ENCODE assay signal across 16 cellular contexts in genomic region chr5:172662596-172662995, GRCh38.
"Had no signal": no experiment of that assay in that cellular context is flagged by ENCODE, and none has a peak within 500 bp of the region (broad histone marks: within the 10 kb centered on the region; RNA-seq: fewer than 3 reads in every experiment).

No MANE protein-coding gene starts in this region.

- DNase-seq: activated CD4-positive, alpha-beta memory T cell treated with anti-CD3 and anti-CD28 coated beads, Interleukin-2, amount 10 ng/mL, durations not matched to agents 7 days and 5 days; activated CD4-positive, alpha-beta T cell treated with anti-CD3 and anti-CD28 coated beads for 36 hours; activated gamma-delta T cell treated with Interleukin-2 at 50 U/mL for 16 hours; activated naive CD8-positive, alpha-beta T cell treated with anti-CD3 and anti-CD28 coated beads for 36 hours; activated T-cell treated with anti-CD3 and anti-CD28 coated beads, Interleukin-2, amount 50 U/mL, for 72 hours; anterior cingulate cortex; foreskin fibroblast; head of caudate nucleus; kidney; naive B cell; stimulated activated CD4-positive, alpha-beta T cell treated with anti-CD3 and anti-CD28 coated beads, Interleukin-1b, Interleukin-23, amount 100 ng/mL, for 48 hours; stimulated activated naive CD4-positive, alpha-beta T cell; T-helper 9 cell had no signal

- H3K9me3 Mint-ChIP-seq: activated CD4-positive, alpha-beta memory T cell treated with anti-CD3 and anti-CD28 coated beads, Interleukin-2, amount 10 ng/mL, durations not matched to agents 7 days and 5 days; activated T-cell treated with anti-CD3 and anti-CD28 coated beads, Interleukin-2, amount 50 U/mL, for 72 hours had no signal

- H3K27ac Mint-ChIP-seq: activated CD4-positive, alpha-beta memory T cell treated with anti-CD3 and anti-CD28 coated beads, Interleukin-2, amount 10 ng/mL, durations not matched to agents 7 days and 5 days; activated CD4-positive, alpha-beta T cell treated with anti-CD3 and anti-CD28 coated beads for 36 hours; activated naive CD8-positive, alpha-beta T cell treated with anti-CD3 and anti-CD28 coated beads for 36 hours; activated T-cell treated with anti-CD3 and anti-CD28 coated beads, Interleukin-2, amount 50 U/mL, for 72 hours had no signal

- H3K27me3 ChIP-seq: breast epithelium, dorsolateral prefrontal cortex had no signal

- H3K36me3 Mint-ChIP-seq: activated naive CD8-positive, alpha-beta T cell treated with anti-CD3 and anti-CD28 coated beads for 36 hours; naive B cell had no signal

- H3K36me3 ChIP-seq: breast epithelium had no signal

- H3K4me1 Mint-ChIP-seq: activated CD4-positive, alpha-beta memory T cell treated with anti-CD3 and anti-CD28 coated beads, Interleukin-2, amount 10 ng/mL, durations not matched to agents 7 days and 5 days; activated CD4-positive, alpha-beta T cell treated with anti-CD3 and anti-CD28 coated beads for 36 hours; activated naive CD8-positive, alpha-beta T cell treated with anti-CD3 and anti-CD28 coated beads for 36 hours had no signal

- H3K9me3 ChIP-seq: breast epithelium had no signal

- H3K4me1 ChIP-seq: breast epithelium had no signal

- H3K4me3 ChIP-seq: breast epithelium, dorsolateral prefrontal cortex had no signal

- ATAC-seq: activated CD4-positive, alpha-beta T cell treated with anti-CD3 and anti-CD28 coated beads for 36 hours; activated T-cell treated with anti-CD3 and anti-CD28 coated beads, Interleukin-2, amount 50 U/mL, for 72 hours; esophagus mucosa had no signal

- H3K4me3 Mint-ChIP-seq: activated CD4-positive, alpha-beta memory T cell treated with anti-CD3 and anti-CD28 coated beads, Interleukin-2, amount 10 ng/mL, durations not matched to agents 7 days and 5 days; activated CD4-positive, alpha-beta T cell treated with anti-CD3 and anti-CD28 coated beads for 36 hours; activated naive CD8-positive, alpha-beta T cell treated with anti-CD3 and anti-CD28 coated beads for 36 hours; activated T-cell treated with anti-CD3 and anti-CD28 coated beads, Interleukin-2, amount 50 U/mL, for 72 hours; naive B cell had no signal
